ENCODE assay signal across 21 cellular contexts in the genomic region with DNA sequence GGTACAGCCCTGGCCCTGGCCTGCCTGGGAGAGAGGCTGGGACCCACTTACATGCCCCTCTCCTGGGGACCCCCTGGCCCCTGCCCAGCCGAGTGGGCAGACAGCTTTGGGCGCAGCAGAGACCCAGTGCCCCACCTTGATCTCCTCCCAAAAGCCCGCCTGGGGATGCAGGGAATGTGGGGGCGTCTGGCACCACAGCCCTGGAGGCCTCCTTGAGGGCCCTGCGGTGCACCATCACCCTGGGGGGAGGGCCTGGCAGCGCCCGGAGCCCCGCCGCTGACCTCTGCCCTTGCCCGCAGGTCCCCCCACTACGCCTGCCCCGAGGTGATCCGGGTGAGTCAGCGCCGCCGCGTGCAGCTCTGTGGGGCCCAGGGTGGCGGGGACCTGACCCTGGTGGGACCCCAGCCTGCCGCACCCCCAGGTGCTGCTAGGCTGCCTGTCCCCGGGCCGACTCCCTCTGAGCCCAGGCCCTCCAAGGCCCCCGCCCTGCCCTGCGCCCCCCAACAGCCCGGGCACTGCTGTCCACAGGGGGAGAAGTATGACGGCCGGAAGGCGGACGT. TPM values are rescaled to one million over a fixed set of nuclear protein-coding genes. Genes with fewer than 3 reads are reported as not detected.
"Had no signal": no experiment of that assay in that cellular context is flagged by ENCODE, and none has a peak within 500 bp of the region (broad histone marks: within the 10 kb centered on the region; RNA-seq: fewer than 3 reads in every experiment).

No MANE protein-coding gene starts in this region.

- H3K27me3 ChIP-seq: hepatocyte, right lobe of liver, testis had no signal

- H3K36me3 ChIP-seq: gastrocnemius medialis, heart left ventricle, right lobe of liver, tibial artery had no signal

- DNase-seq: effector CD8-positive, alpha-beta T cell; foreskin fibroblast; gastrocnemius medialis; heart left ventricle; kidney; mucosa of descending colon; naive B cell; occipital lobe; right lobe of liver; stimulated activated CD4-positive, alpha-beta T cell treated with anti-CD3 and anti-CD28 coated beads, Interleukin-15, amount 100 ng/mL, for 24 hours; stimulated activated CD4-positive, alpha-beta T cell treated with anti-CD3 and anti-CD28 coated beads, Interleukin-2, amount 100 ng/mL, for 48 hours; stimulated activated naive CD4-positive, alpha-beta T cell; testis; tibial artery had no signal

- H3K9ac ChIP-seq: parathyroid adenoma had no signal

- H3K4me3 ChIP-seq: gastrocnemius medialis, heart left ventricle, hepatocyte, lung, mucosa of descending colon, right lobe of liver, testis, tibial artery had no signal

- H3K27ac ChIP-seq: epithelial cell of prostate, gastrocnemius medialis, heart left ventricle, hepatocyte, parathyroid adenoma, right lobe of liver, testis, tibial artery had no signal

- ATAC-seq: esophagus mucosa; gastrocnemius medialis; heart left ventricle; mucosa of descending colon; natural killer cell treated with Interleukin-12 subunit alpha and Interleukin-12 subunit beta and Interleukin-15 and Interleukin-18, amount 100 ng/mL, for 72 hours had no signal

- H3K4me1 ChIP-seq: gastrocnemius medialis, right lobe of liver had no signal

- H3K4me2 ChIP-seq: hepatocyte had no signal

- H2AFZ ChIP-seq: hepatocyte, parathyroid adenoma had no signal

- H3K9me3 ChIP-seq: gastrocnemius medialis, heart left ventricle, mucosa of descending colon, right lobe of liver, testis, tibial artery had no signal

RNA-seq across cellular contexts. Expression of a gene that starts 53.2 kb away (rescaled TPM):
- polyA plus RNA-seq: liver had no signal
